Comparison of ENCODE assay signal across 8 cellular contexts in genomic region chr2:87446313-87446696, GRCh38.
DNase-seq lines count a peak whose midpoint lies in the region; ATAC-seq and TF ChIP-seq lines count a peak whose summit lies in the region.
"Not testable (repeated sequence)": the region's sequence is repeated elsewhere in the genome, so short reads cannot be mapped to it uniquely, and the experiment has no call there.

No MANE protein-coding gene starts in this region.

- H3K4me2 ChIP-seq in OCI-LY3 (ENCODE audit: low read length): peak overlapping the region; percentile 59

- H3K4me3 ChIP-seq in AG04450 (ENCODE audit: low read depth, low read length); OCI-LY3 (ENCODE audit: low read length); fibroblast of mammary gland (ENCODE audit: control insufficient read depth, low read depth, low read length); lung: not testable (repeated sequence)

- H3K4me3 Mint-ChIP-seq in HFFc6; activated CD8-positive, alpha-beta T cell treated with anti-CD3 and anti-CD28 coated beads for 36 hours: not testable (repeated sequence)

- not testable (repeated sequence) for H3K9ac ChIP-seq in OCI-LY3 (ENCODE audit: low read length)

- not testable (repeated sequence) for H2AFZ ChIP-seq in OCI-LY3 (ENCODE audit: low read depth, low read length)

- not testable (repeated sequence) for H3K27me3 Mint-ChIP-seq in HFFc6 (ENCODE audit: insufficient read depth); activated CD8-positive, alpha-beta T cell treated with anti-CD3 and anti-CD28 coated beads for 36 hours

- POLR2A ChIA-PET in AG04450 (lab: Yijun Ruan, JAX); activated CD8-positive, alpha-beta T cell treated with anti-CD3 and anti-CD28 coated beads for 36 hours (lab: Charles Lee): not testable (repeated sequence)

- CTCF ChIA-PET in AG04450 (lab: Charles Lee); activated CD8-positive, alpha-beta T cell treated with anti-CD3 and anti-CD28 coated beads for 36 hours (lab: Charles Lee): not testable (repeated sequence)

- not testable (repeated sequence) for TF ChIP-seq CTCF in AG04450 (IDR thresholded peaks at IDR 0.05; ENCODE audit: low read depth, low read length); HFFc6 (IDR thresholded peaks at IDR 0.05); OCI-LY3 (IDR thresholded peaks at IDR 0.05; ENCODE audit: low read depth, low read length); activated CD8-positive, alpha-beta T cell treated with anti-CD3 and anti-CD28 coated beads for 36 hours (IDR thresholded peaks at IDR 0.05); fibroblast of mammary gland (conservative IDR thresholded peaks at IDR 0.05; ENCODE audit: control insufficient read depth, insufficient read depth, low read depth, low read length); lung (IDR thresholded peaks at IDR 0.05; ENCODE audit: control extremely low read depth, extremely low read depth)

- WGBS in lung, 2 donors: no CpG with 5 or more reads among the region's 1 CpG

- H3K36me3 ChIP-seq in OCI-LY3 (replicated peaks; ENCODE audit: low read depth, low read length); lung (ENCODE audit: control insufficient read depth in 2 of 2, insufficient read depth in 2 of 2, low read length in 2 of 2): not testable (repeated sequence)

- H3K36me3 Mint-ChIP-seq in HFFc6 (ENCODE audit: low read depth); activated CD8-positive, alpha-beta T cell treated with anti-CD3 and anti-CD28 coated beads for 36 hours (ENCODE audit: low read depth): not testable (repeated sequence)

- peak; percentile 32 for ATAC-seq in activated CD8-positive, alpha-beta T cell treated with anti-CD3 and anti-CD28 coated beads for 36 hours
- ATAC-seq in lung (ENCODE audit: insufficient read depth, low FRiP score): peak; percentile 13

- H3K9me3 ChIP-seq in AG04450 (ENCODE audit: control insufficient read depth, insufficient read depth, low read length); OCI-LY3 (ENCODE audit: insufficient read depth, low read length); lung (ENCODE audit: control insufficient read depth in 2 of 2, insufficient read depth in 1 of 2, low read length in 1 of 2): not testable (repeated sequence)

- DNase-seq in AG04450 (ENCODE audit: low read depth, low spot score); HFFc6; lung (ENCODE audit: low spot score): not testable (repeated sequence)
- peak; percentile 21 for DNase-seq in activated CD8-positive, alpha-beta T cell treated with anti-CD3 and anti-CD28 coated beads for 36 hours
- DNase-seq in amniotic epithelial cell (ENCODE audit: low read depth): peak; percentile 1
- peak; percentile 11 for DNase-seq in fibroblast of mammary gland (ENCODE audit: low read depth)
- DNase-seq in stimulated activated CD4-positive, alpha-beta T cell treated with anti-CD3 and anti-CD28 coated beads, Interleukin-15, amount 100 ng/mL, for 24 hours: peak; percentile 21

- peak overlapping the region; percentile 57 for H3K27ac ChIP-seq in AG04450 (ENCODE audit: low read depth, low read length)
- H3K27ac ChIP-seq in OCI-LY3 (ENCODE audit: low read length); lung (ENCODE audit: low read depth in 1 of 2, low read length in 1 of 2): not testable (repeated sequence)

- H3K9me3 Mint-ChIP-seq in HFFc6; activated CD8-positive, alpha-beta T cell treated with anti-CD3 and anti-CD28 coated beads for 36 hours: not testable (repeated sequence)

- not testable (repeated sequence) for H3K79me2 ChIP-seq in OCI-LY3 (ENCODE audit: low read length)

- peaks cover 28% of the 10 kb centered on the region for H3K4me1 Mint-ChIP-seq in HFFc6 (ENCODE audit: low read depth)
- peaks cover 27% of the 10 kb centered on the region for H3K4me1 Mint-ChIP-seq in activated CD8-positive, alpha-beta T cell treated with anti-CD3 and anti-CD28 coated beads for 36 hours (ENCODE audit: low read depth)

- peak overlapping the region; percentile 29; the same call in 1 of the 2 replicates for H3K27ac Mint-ChIP-seq in HFFc6
- H3K27ac Mint-ChIP-seq in activated CD8-positive, alpha-beta T cell treated with anti-CD3 and anti-CD28 coated beads for 36 hours: not testable (repeated sequence)

- intact Hi-C loops in activated CD8-positive, alpha-beta T cell treated with anti-CD3 and anti-CD28 coated beads for 36 hours (cut with micrococcal nuclease): not testable (repeated sequence)

- not testable (repeated sequence) for H3K27me3 ChIP-seq in AG04450 (ENCODE audit: control insufficient read depth, insufficient read depth, low read length); OCI-LY3 (ENCODE audit: low read depth, low read length); lung (ENCODE audit: control insufficient read depth, insufficient read depth)

- peaks cover 16% of the 10 kb centered on the region for H3K4me1 ChIP-seq in OCI-LY3 (ENCODE audit: low read length)
- not testable (repeated sequence) for H3K4me1 ChIP-seq in lung (ENCODE audit: control insufficient read depth in 2 of 2, insufficient read depth in 2 of 2, low read length in 2 of 2)

- not testable (repeated sequence) for H4K20me1 ChIP-seq in OCI-LY3 (ENCODE audit: insufficient read depth, low read length)
